1 cellular context compared by ENCODE assay signal in the genomic region with DNA sequence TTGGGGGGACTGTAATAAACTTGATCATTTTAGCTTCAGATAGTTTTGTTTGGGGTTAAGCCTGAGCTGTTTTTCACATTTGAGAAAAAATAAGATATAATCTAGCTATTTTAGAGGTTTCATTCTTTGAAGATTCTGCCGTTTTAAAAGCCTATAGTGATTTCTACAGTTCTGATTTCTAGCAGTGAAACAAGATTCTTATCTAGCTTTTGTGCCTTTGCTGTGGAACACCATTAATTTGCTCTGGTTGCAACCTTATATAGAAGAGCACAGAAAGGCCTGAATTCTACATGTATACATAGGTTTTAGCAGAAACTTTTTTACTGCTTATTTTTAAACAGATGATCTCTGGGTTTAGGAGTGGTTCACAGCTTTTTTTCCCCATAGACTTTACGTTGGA.
TF ChIP-seq lines count a peak whose summit lies in the region.

No MANE protein-coding gene starts in this region.

TF ChIP-seq in SK-N-SH treated with all-trans-retinoic acid at 6 μM for 48 hours, 23 proteins besides CTCF, POLR2A, EP300 and RAD21 (continued from another document):
- TF ChIP-seq TSHZ2 (CRISPR knock-in tag; IDR thresholded peaks at IDR 0.05) = no peak
- TF ChIP-seq ARNTL (CRISPR knock-in tag; IDR thresholded peaks at IDR 0.05; ENCODE audit: borderline replicate concordance, low read depth) = no peak
- TF ChIP-seq ESRRG (CRISPR knock-in tag; IDR thresholded peaks at IDR 0.05) = no peak
- TF ChIP-seq CREB5 (CRISPR knock-in tag; IDR thresholded peaks at IDR 0.05; ENCODE audit: low read depth) = no peak
- TF ChIP-seq, protein P1, sequence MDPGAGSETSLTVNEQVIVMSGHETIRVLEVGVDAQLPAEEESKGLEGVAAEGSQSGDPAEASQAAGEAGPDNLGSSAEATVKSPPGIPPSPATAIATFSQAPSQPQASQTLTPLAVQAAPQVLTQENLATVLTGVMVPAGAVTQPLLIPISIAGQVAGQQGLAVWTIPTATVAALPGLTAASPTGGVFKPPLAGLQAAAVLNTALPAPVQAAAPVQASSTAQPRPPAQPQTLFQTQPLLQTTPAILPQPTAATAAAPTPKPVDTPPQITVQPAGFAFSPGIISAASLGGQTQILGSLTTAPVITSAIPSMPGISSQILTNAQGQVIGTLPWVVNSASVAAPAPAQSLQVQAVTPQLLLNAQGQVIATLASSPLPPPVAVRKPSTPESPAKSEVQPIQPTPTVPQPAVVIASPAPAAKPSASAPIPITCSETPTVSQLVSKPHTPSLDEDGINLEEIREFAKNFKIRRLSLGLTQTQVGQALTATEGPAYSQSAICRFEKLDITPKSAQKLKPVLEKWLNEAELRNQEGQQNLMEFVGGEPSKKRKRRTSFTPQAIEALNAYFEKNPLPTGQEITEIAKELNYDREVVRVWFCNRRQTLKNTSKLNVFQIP (CRISPR knock-in tag; IDR thresholded peaks at IDR 0.05; ENCODE audit: borderline replicate concordance, low read depth) = no peak
- no peak for TF ChIP-seq TOX (CRISPR knock-in tag; IDR thresholded peaks at IDR 0.05; ENCODE audit: borderline replicate concordance)
- TF ChIP-seq RARB (CRISPR knock-in tag; IDR thresholded peaks at IDR 0.05) = no peak
- TF ChIP-seq SNAI2 (CRISPR knock-in tag; IDR thresholded peaks at IDR 0.05) = no peak
- TF ChIP-seq PPARA (CRISPR knock-in tag; IDR thresholded peaks at IDR 0.05; ENCODE audit: borderline replicate concordance) = no peak
- no peak for TF ChIP-seq ZNF565 (CRISPR knock-in tag; conservative IDR thresholded peaks at IDR 0.05; ENCODE audit: low read depth)
- no peak for TF ChIP-seq BACH2 (CRISPR knock-in tag; IDR thresholded peaks at IDR 0.05; ENCODE audit: borderline replicate concordance)
- no peak for TF ChIP-seq TCF4 (CRISPR knock-in tag; IDR thresholded peaks at IDR 0.05; ENCODE audit: borderline replicate concordance)
- no peak for TF ChIP-seq ZNF8 (CRISPR knock-in tag; IDR thresholded peaks at IDR 0.05)
- TF ChIP-seq ZFP3 (CRISPR knock-in tag; IDR thresholded peaks at IDR 0.05) = no peak
- TF ChIP-seq ZFP30 (CRISPR knock-in tag; IDR thresholded peaks at IDR 0.05) = no peak
